Comparison of ENCODE assay signal across 23 cellular contexts in the genomic region with DNA sequence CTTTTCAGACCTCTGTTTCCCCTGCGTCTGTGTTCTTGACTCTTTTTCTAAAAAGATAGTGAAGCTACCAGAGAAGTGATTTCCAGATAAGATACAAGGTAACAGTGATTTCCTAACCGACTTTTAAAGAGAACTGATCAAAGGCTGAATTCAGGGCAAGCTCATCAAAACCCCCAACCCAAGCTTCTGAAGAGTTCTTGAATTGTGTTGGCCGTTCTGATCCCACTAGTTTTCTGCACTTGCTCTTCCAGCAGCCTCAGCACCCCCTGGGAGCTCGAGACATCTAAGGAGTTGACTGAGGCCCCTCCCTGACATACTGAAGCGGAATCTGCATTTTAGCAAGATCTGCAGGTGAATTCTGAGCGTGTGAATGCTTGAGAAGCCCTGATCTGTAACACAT. TPM values are rescaled to one million over a fixed set of nuclear protein-coding genes. Genes with fewer than 3 reads are reported as not detected.
DNase-seq lines count a peak whose midpoint lies in the region; ATAC-seq and TF ChIP-seq lines count a peak whose summit lies in the region.
"Had no signal": no experiment of that assay in that cellular context is flagged by ENCODE, and none has a peak within 500 bp of the region (broad histone marks: within the 10 kb centered on the region; RNA-seq: fewer than 3 reads in every experiment).

No MANE protein-coding gene starts in this region.

- no peaks in the 10 kb centered on the region for H3K27me3 ChIP-seq in right atrium auricular region
- H3K27me3 ChIP-seq: dorsolateral prefrontal cortex, Peyer's patch, SJSA1, stomach had no signal

- H3K9me3 ChIP-seq in right atrium auricular region, result no peaks in the 10 kb centered on the region
- no peaks in the 10 kb centered on the region for H3K9me3 ChIP-seq in T-helper 17 cell (ENCODE audit: control insufficient read depth, low read length, poor library complexity, severe bottlenecking)
- H3K9me3 ChIP-seq: HAP-1, Peyer's patch, SJSA1, stomach had no signal

- no peak for TF ChIP-seq CTCF in right atrium auricular region (IDR thresholded peaks at IDR 0.05)

- H3K36me3 ChIP-seq in right atrium auricular region, result no peaks in the 10 kb centered on the region
- H3K36me3 ChIP-seq: HAP-1, Peyer's patch, SJSA1, stomach had no signal

- H3K9me3 Mint-ChIP-seq in central memory CD8-positive, alpha-beta T cell, result no peaks in the 10 kb centered on the region
- H3K9me3 Mint-ChIP-seq: WTC11 had no signal

- intact Hi-C loops in left ventricle myocardium superior (cut with micrococcal nuclease), result no loop called here

- peak overlapping the region; percentile 67 for H3K4me3 Mint-ChIP-seq in T-helper 17 cell
- H3K4me3 Mint-ChIP-seq in central memory CD8-positive, alpha-beta T cell, result peak overlapping the region; percentile 2
- H3K4me3 Mint-ChIP-seq: WTC11 had no signal

- DNase-seq in right atrium auricular region (ENCODE audit: low spot score) (peak; percentile 11), left ventricle myocardium superior (no peak), T-helper 17 cell (no peak), NK-92 (lab: John Stamatoyannopoulos, UW; ENCODE audit: unreplicated experiment) (no peak), NCI-H1105 (lab: John Stamatoyannopoulos, UW) (no peak)
- DNase-seq in central memory CD8-positive, alpha-beta T cell (ENCODE audit: low spot score in 2 of 2), result no peak
- DNase-seq: amygdala; Calu3; caudate nucleus; dorsolateral prefrontal cortex; NCI-H1105 treated with DMSO at 0.1 percent for 48 hours; NCI-H2081 treated with DMSO at 0.1 percent for 48 hours; occipital lobe; Peyer's patch; stimulated activated CD4-positive, alpha-beta T cell treated with anti-CD3 and anti-CD28 coated beads, Interleukin-4, amount 100 ng/mL, for 1 hour; stomach; T-helper 9 cell; trophoblast cell had no signal

- no peaks in the 10 kb centered on the region for H3K27me3 Mint-ChIP-seq in T-helper 17 cell
- H3K27me3 Mint-ChIP-seq in central memory CD8-positive, alpha-beta T cell, result no peaks in the 10 kb centered on the region

- H3K4me1 ChIP-seq in right atrium auricular region, result peaks cover 0 to 5% of the 10 kb centered on the region in 2 donors
- H3K4me1 ChIP-seq: HAP-1, Peyer's patch had no signal

- peak overlapping the region; percentile 14 for H3K27ac Mint-ChIP-seq in T-helper 17 cell
- H3K27ac Mint-ChIP-seq in central memory CD8-positive, alpha-beta T cell (ENCODE audit: low read depth), result no peak overlapping the region
- H3K27ac Mint-ChIP-seq: WTC11 had no signal

- H3K36me3 Mint-ChIP-seq in T-helper 17 cell (ENCODE audit: low read depth), result no peaks in the 10 kb centered on the region
- H3K36me3 Mint-ChIP-seq in central memory CD8-positive, alpha-beta T cell (ENCODE audit: insufficient read depth), result peaks cover 1% of the 10 kb centered on the region
- H3K36me3 Mint-ChIP-seq: WTC11 had no signal

- H3K4me1 Mint-ChIP-seq in T-helper 17 cell, result peaks cover 24% of the 10 kb centered on the region
- H3K4me1 Mint-ChIP-seq in central memory CD8-positive, alpha-beta T cell, result peaks cover 12% of the 10 kb centered on the region

- no peak overlapping the region for H3K27ac ChIP-seq in right atrium auricular region
- H3K27ac ChIP-seq: dorsolateral prefrontal cortex, epithelial cell of prostate, Peyer's patch, SJSA1, stomach had no signal

- ATAC-seq in left ventricle myocardium superior (no peak), T-helper 17 cell (peak; percentile 45), HG03571 (IDR thresholded peaks at IDR 0.05; ENCODE audit: unreplicated experiment) (no peak)
- no peak for ATAC-seq in central memory CD8-positive, alpha-beta T cell (replicated peaks; ENCODE audit: extremely low read depth, poor library complexity, severe bottlenecking)
- ATAC-seq: WTC11 had no signal

- H3K4me3 ChIP-seq in right atrium auricular region, result no peak overlapping the region
- H3K4me3 ChIP-seq: dorsolateral prefrontal cortex, HAP-1, Peyer's patch, SJSA1, stomach had no signal

RNA-seq across cellular contexts. Expression of a gene that starts 12.7 kb away (rescaled TPM):
- 10 to 100 TPM; 24.0 to 35.8 TPM for total RNA-seq in right atrium auricular region
- total RNA-seq in left ventricle myocardium superior, result 34.2 TPM
- total RNA-seq in T-helper 17 cell, result 10 to 100 TPM; 35.1 to 49.2 TPM

RNA-seq across cellular contexts. Expression of a gene that starts 32.5 kb away (rescaled TPM):
- 10 to 100 TPM; 11.9 to 35.5 TPM for total RNA-seq in right atrium auricular region
- total RNA-seq in left ventricle myocardium superior, result 9.8 TPM
- total RNA-seq in T-helper 17 cell, result 100 to 1,000 TPM; 156 to 173 TPM

Comparison
In these comparisons a context has a peak if more than half of its experiments do, and no peak if none do; other contexts are left out.
1. RNA of a gene that starts 32.5 kb away (total RNA-seq): 156 to 173 TPM in T-helper 17 cell; 11.9 to 35.5 TPM in right atrium auricular region and 9.8 TPM in left ventricle myocardium superior (single experiment); every median in the first group is over 4 times any median in the second.